Comparison of ENCODE assay signal across 8 cellular contexts in genomic region chr10:29648114-29648982, GRCh38. TPM values are rescaled to one million over a fixed set of nuclear protein-coding genes. Genes with fewer than 3 reads are reported as not detected.
DNase-seq lines count a peak whose midpoint lies in the region; ATAC-seq and TF ChIP-seq lines count a peak whose summit lies in the region.

No MANE protein-coding gene starts in this region.

- TF ChIP-seq CTCF in HFFc6 (IDR thresholded peaks at IDR 0.05) = no peak
- no peak for TF ChIP-seq CTCF in GM13977 (IDR thresholded peaks at IDR 0.05; ENCODE audit: extremely low read depth, insufficient read depth, missing control alignments)

- DNase-seq in HFFc6 (no peak), left cardiac atrium (no peak), GM13977 (ENCODE audit: low spot score) (no peak), NCI-H2107 treated with DMSO at 0.1 percent for 48 hours (lab: John Stamatoyannopoulos, UW; ENCODE audit: unreplicated experiment) (no peak)
- peak; percentile 33 for DNase-seq in activated T-cell treated with anti-CD3 and anti-CD28 coated beads, Interleukin-2, amount 50 U/mL, for 4 hours
- DNase-seq in stimulated activated CD4-positive, alpha-beta T cell treated with anti-CD3 and anti-CD28 coated beads, Interleukin-2, amount 100 ng/mL, for 4 hours (ENCODE audit: low read depth) = peak; percentile 17

- peak overlapping the region; percentile 19; the same call in 1 of the 2 replicates for H3K4me3 Mint-ChIP-seq in HFFc6
- peak overlapping the region; percentile 56 for H3K4me3 Mint-ChIP-seq in activated T-cell treated with anti-CD3 and anti-CD28 coated beads, Interleukin-2, amount 50 U/mL, for 4 hours

- in situ Hi-C loops in GM13977 (cut with MboI; ENCODE audit: low pct_unique_long_range_greater_than_20kb, low sequenced_read_pairs, unreplicated experiment) = no loop called here

- intact Hi-C loops in left cardiac atrium (cut with DNase I) = no loop called here

- peaks cover 45% of the 10 kb centered on the region for H3K4me1 Mint-ChIP-seq in HFFc6 (ENCODE audit: low read depth)
- peaks cover 54% of the 10 kb centered on the region for H3K4me1 Mint-ChIP-seq in activated T-cell treated with anti-CD3 and anti-CD28 coated beads, Interleukin-2, amount 50 U/mL, for 4 hours (ENCODE audit: low read depth)

- peak; percentile 55 to 69 for ATAC-seq in activated T-cell treated with anti-CD3 and anti-CD28 coated beads, Interleukin-2, amount 50 U/mL, for 4 hours
- ATAC-seq in left cardiac atrium (peak; percentile 17), HG03095 (IDR thresholded peaks at IDR 0.05; ENCODE audit: unreplicated experiment) (no peak), GM19397 (IDR thresholded peaks at IDR 0.05; ENCODE audit: unreplicated experiment) (no peak)

- no peaks in the 10 kb centered on the region for H3K9me3 Mint-ChIP-seq in HFFc6
- H3K9me3 Mint-ChIP-seq in activated T-cell treated with anti-CD3 and anti-CD28 coated beads, Interleukin-2, amount 50 U/mL, for 4 hours = no peaks in the 10 kb centered on the region

- no peak overlapping the region for H3K27ac Mint-ChIP-seq in HFFc6

- peaks cover 32% of the 10 kb centered on the region for H3K27me3 Mint-ChIP-seq in HFFc6 (ENCODE audit: insufficient read depth)
- no peaks in the 10 kb centered on the region for H3K27me3 Mint-ChIP-seq in activated T-cell treated with anti-CD3 and anti-CD28 coated beads, Interleukin-2, amount 50 U/mL, for 4 hours (ENCODE audit: low read depth)

- H3K36me3 Mint-ChIP-seq in HFFc6 (ENCODE audit: low read depth) = no peaks in the 10 kb centered on the region; the same call in 1 of the 2 replicates
- H3K36me3 Mint-ChIP-seq in activated T-cell treated with anti-CD3 and anti-CD28 coated beads, Interleukin-2, amount 50 U/mL, for 4 hours (ENCODE audit: insufficient read depth) = peaks cover 12% of the 10 kb centered on the region

RNA-seq across cellular contexts. Expression of gene SVIL, which starts 13.6 kb away (rescaled TPM):
- under 1 TPM; 0.22 to 0.89 (median 0.48) TPM for total RNA-seq in HFFc6 (2021; fragmentation: NEBNext Ultra II Directional; extraction: Animal tissue kit (Norgen Biotek cat#: 25700))
- total RNA-seq in activated T-cell treated with anti-CD3 and anti-CD28 coated beads, Interleukin-2, amount 50 U/mL, for 4 hours = 10 to 100 TPM in 1 of 3 donors, 1 to 10 TPM in 2; 6.4 to 11.1 (median 9.5) TPM
- total RNA-seq in left cardiac atrium = 100 to 1,000 TPM; 203 to 250 TPM

Comparison
In these comparisons a context has a peak if more than half of its experiments do, and no peak if none do; other contexts are left out.
1. DNase-seq: peak in activated T-cell treated with anti-CD3 and anti-CD28 coated beads, Interleukin-2, amount 50 U/mL, for 4 hours (single experiment) and stimulated activated CD4-positive, alpha-beta T cell treated with anti-CD3 and anti-CD28 coated beads, Interleukin-2, amount 100 ng/mL, for 4 hours (single experiment); none in HFFc6 (single experiment), left cardiac atrium (single experiment), GM13977 (single experiment) and NCI-H2107 treated with DMSO at 0.1 percent for 48 hours (single experiment).
2. ATAC-seq: peak in activated T-cell treated with anti-CD3 and anti-CD28 coated beads, Interleukin-2, amount 50 U/mL, for 4 hours (2 of 2) and left cardiac atrium (2 of 2); none in HG03095 (single experiment) and GM19397 (single experiment).
3. RNA of gene SVIL, which starts 13.6 kb away (total RNA-seq): 203 to 250 TPM in left cardiac atrium; 6.4 to 11.1 TPM in activated T-cell treated with anti-CD3 and anti-CD28 coated beads, Interleukin-2, amount 50 U/mL, for 4 hours and 0.22 to 0.89 TPM in HFFc6; every median in the first group is over 10 times any median in the second.